ENCODE assay signal across 29 cellular contexts in genomic region chr5:97127727-97128126, GRCh38. TPM values are rescaled to one million over a fixed set of nuclear protein-coding genes. Genes with fewer than 3 reads are reported as not detected.
"Had no signal": no experiment of that assay in that cellular context is flagged by ENCODE, and none has a peak within 500 bp of the region (broad histone marks: within the 10 kb centered on the region; RNA-seq: fewer than 3 reads in every experiment).

No MANE protein-coding gene starts in this region.

- DNase-seq: activated B cell treated with CpG ODN at 0.5 μM for 24 hours; activated CD4-positive, alpha-beta T cell treated with anti-CD3 and anti-CD28 coated beads for 1 hour; activated CD4-positive, alpha-beta T cell treated with anti-CD3 and anti-CD28 coated beads, Interleukin-2, amount 10 ng/mL, durations not matched to agents 24 days and 14 days; activated CD4-positive, alpha-beta T cell treated with anti-CD3 and anti-CD28 coated beads, Interleukin-2, amount 50 U/mL, for 48 hours; activated CD8-positive, alpha-beta memory T cell treated with anti-CD3 and anti-CD28 coated beads, Interleukin-2, amount 10 ng/mL, durations not matched to agents 7 days and 5 days; activated effector memory CD4-positive, alpha-beta T cell treated with anti-CD3 and anti-CD28 coated beads, Interleukin-2, amount 50 U/mL, for 16 hours; activated naive CD4-positive, alpha-beta T cell treated with Interleukin-2 at 50 U/mL for 16 hours; activated naive CD8-positive, alpha-beta T cell treated with anti-CD3 and anti-CD28 coated beads, Interleukin-2, amount 50 U/mL, for 24 hours; activated T-cell treated with anti-CD3 and anti-CD28 coated beads, Interleukin-2, amount 50 U/mL, for 24 hours; amniotic stem cell; body of pancreas; Karpas-422; MM.1S; NCI-H1105; NCI-H1436; NCI-H1694 treated with DMSO at 0.1 percent for 48 hours; NCI-H2029 treated with DMSO at 0.1 percent for 48 hours; NCI-H510A treated with DMSO at 0.1 percent for 48 hours; NCI-H69; NK-92 treated with Interleukin-12 subunit alpha and Interleukin-12 subunit beta, amount 100 ng/mL, for 24 hours; PC-3; SHP77 treated with DMSO at 0.1 percent for 48 hours; T-helper 9 cell had no signal

- ATAC-seq: activated CD8-positive, alpha-beta memory T cell treated with anti-CD3 and anti-CD28 coated beads, Interleukin-2, amount 10 ng/mL, durations not matched to agents 7 days and 5 days; activated naive CD4-positive, alpha-beta T cell treated with anti-CD3 and anti-CD28 coated beads, Interleukin-2, amount 50 U/mL, for 72 hours; activated naive CD8-positive, alpha-beta T cell treated with anti-CD3 and anti-CD28 coated beads, Interleukin-2, amount 50 U/mL, for 24 hours; body of pancreas; K562; PC-3 had no signal

- H3K4me1 ChIP-seq: ascending aorta, body of pancreas had no signal

- H3K27ac ChIP-seq: ascending aorta, body of pancreas had no signal

- H3K9me3 ChIP-seq: ascending aorta, body of pancreas had no signal

- H3K4me3 ChIP-seq: ascending aorta, body of pancreas, K562 had no signal

- H3K27me3 ChIP-seq: ascending aorta, body of pancreas had no signal

- H3K36me3 ChIP-seq: ascending aorta had no signal

RNA-seq across cellular contexts. Expression of gene LIX1, which starts 14.7 kb away (rescaled TPM):
- total RNA-seq: activated B cell treated with CpG ODN at 0.5 μM for 24 hours; activated CD4-positive, alpha-beta T cell treated with anti-CD3 and anti-CD28 coated beads, Interleukin-2, amount 10 ng/mL, durations not matched to agents 24 days and 14 days; activated CD8-positive, alpha-beta memory T cell treated with anti-CD3 and anti-CD28 coated beads, Interleukin-2, amount 10 ng/mL, durations not matched to agents 7 days and 5 days; activated naive CD4-positive, alpha-beta T cell treated with anti-CD3 and anti-CD28 coated beads, Interleukin-2, amount 50 U/mL, for 72 hours; activated T-helper 1 cell treated with anti-CD3 and anti-CD28 coated beads, Interleukin-12 subunit alpha, Interleukin-12 subunit beta, Interleukin-2, Interleukin-4 antibody, amounts not matched to agents 30 ng/mL and 10 ng/mL and 1 ng/mL, durations not matched to agents 14 hours and 24 hours and 36 hours; ascending aorta; bronchial epithelial cell; K562; PC-3; SK-MEL-5 had no signal
